Comparison of ENCODE assay signal across 8 cellular contexts in the genomic region with DNA sequence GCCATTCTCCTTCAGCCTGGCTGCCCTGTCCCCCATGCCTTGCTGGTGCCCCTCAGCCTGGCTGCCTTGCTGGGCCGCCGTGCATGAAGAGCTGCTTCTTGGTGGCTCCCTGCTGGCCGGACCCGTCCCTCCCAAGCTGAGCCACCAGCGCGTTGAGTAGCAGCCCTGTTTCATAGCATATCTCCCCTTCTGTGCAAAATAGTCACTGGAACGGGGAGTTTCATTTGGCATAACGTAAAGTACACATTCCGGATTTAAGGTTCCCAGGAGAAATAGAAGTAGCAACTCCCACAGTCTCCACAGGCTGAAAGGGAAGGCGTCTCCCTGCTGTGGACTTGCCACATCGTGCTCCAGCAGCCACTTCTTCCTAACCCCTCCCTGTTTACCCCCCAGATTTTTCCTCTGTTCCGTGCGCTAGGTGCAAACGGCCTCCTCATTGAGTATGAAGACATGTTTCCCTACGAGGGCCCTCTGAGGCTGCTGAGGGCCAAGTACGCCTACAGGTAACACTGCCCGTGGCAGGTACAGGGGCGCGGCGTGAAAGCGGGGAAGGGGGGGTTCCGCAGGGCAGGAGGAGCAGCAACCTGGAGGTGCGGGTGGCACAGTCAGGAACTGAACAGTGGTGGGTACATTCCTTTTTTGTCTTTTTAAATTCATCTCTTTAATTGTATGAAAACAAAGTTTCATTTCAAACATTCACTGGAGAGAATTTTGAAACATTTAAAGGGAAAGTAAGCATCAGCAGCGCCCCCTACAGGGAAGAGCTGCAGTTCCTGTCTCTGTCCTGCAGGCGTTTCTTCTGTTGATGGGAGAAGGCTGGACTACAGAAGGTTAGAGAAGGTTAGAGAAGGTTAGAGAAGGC. TPM values are rescaled to one million over a fixed set of nuclear protein-coding genes. Genes with fewer than 3 reads are reported as not detected.
DNase-seq lines count a peak whose midpoint lies in the region; ATAC-seq, FAIRE-seq and TF ChIP-seq lines count a peak whose summit lies in the region.

No MANE protein-coding gene starts in this region.

- H3F3A ChIP-seq in GM23248 (ENCODE audit: insufficient read depth): no peaks in the 10 kb centered on the region

- no peaks in the 10 kb centered on the region for H3K79me2 ChIP-seq in GM23248 (ENCODE audit: insufficient read depth)

- DNase-seq in AG08395 (ENCODE audit: low spot score) (peak; percentile 61), GM23248 (peak; percentile 66), SK-MEL-5 (ENCODE audit: low read depth, low spot score) (peak; percentile 45), adipocyte (ENCODE audit: low read depth) (peak; percentile 57), kidney tubule cell (ENCODE audit: low spot score) (peak; percentile 43), GM12892 (ENCODE audit: insufficient read length) (no peak), Ammon's horn (ENCODE audit: low spot score) (no peak)
- no peak for DNase-seq in stimulated activated naive B cell treated with anti-CD40 and anti-IgM and Interleukin-4, amounts not matched to agents 10 μg/mL and 1 μg/mL and 100 μg/mL, for 72 hours

- H3K4me1 ChIP-seq in GM23248 (ENCODE audit: insufficient read depth) (peaks cover 6% of the 10 kb centered on the region; the same call in 1 of the 2 replicates), adipocyte (ENCODE audit: control insufficient read depth, insufficient read depth, low read length) (peaks cover 20% of the 10 kb centered on the region)

- no peaks in the 10 kb centered on the region for H3K27me3 Mint-ChIP-seq in stimulated activated naive B cell treated with anti-CD40 and anti-IgM and Interleukin-4, amounts not matched to agents 10 μg/mL and 1 μg/mL and 100 μg/mL, for 72 hours

- peak overlapping the region in 1 of 2 donors; percentile 11 for H3K4me3 Mint-ChIP-seq in stimulated activated naive B cell treated with anti-CD40 and anti-IgM and Interleukin-4, amounts not matched to agents 10 μg/mL and 1 μg/mL and 100 μg/mL, for 72 hours

- no peak for FAIRE-seq in GM12892 (lab: Jason Lieb, UNC)

- ATAC-seq in stimulated activated naive B cell treated with anti-CD40 and anti-IgM and Interleukin-4, amounts not matched to agents 10 μg/mL and 1 μg/mL and 100 μg/mL, for 72 hours (replicated peaks): peak; percentile 73 to 78

- no peak overlapping the region for H3K27ac Mint-ChIP-seq in stimulated activated naive B cell treated with anti-CD40 and anti-IgM and Interleukin-4, amounts not matched to agents 10 μg/mL and 1 μg/mL and 100 μg/mL, for 72 hours

- H3K36me3 ChIP-seq in GM23248 (ENCODE audit: low read depth): no peaks in the 10 kb centered on the region
- no peaks in the 10 kb centered on the region for H3K36me3 ChIP-seq in adipocyte (ENCODE audit: control insufficient read depth, insufficient read depth, low read length, severe bottlenecking)

- H3K27ac ChIP-seq in GM23248: no peak overlapping the region

- H3K9ac ChIP-seq in GM23248: no peak overlapping the region
- H3K9ac ChIP-seq in adipocyte (ENCODE audit: low read length): peak overlapping the region; percentile 73

- WGBS in GM23248 (ENCODE audit: low coverage in 1 of 2, low lambda C conversion rate in 2 of 2, missing lambda C conversion rate in 2 of 2), 2 experiments: 72 to 74% methylated on average over 25 of the region's 25 CpGs

- no peak overlapping the region for H3K4me2 ChIP-seq in GM23248 (ENCODE audit: unreplicated experiment)

- H3K9me3 ChIP-seq in GM23248 (ENCODE audit: low read depth): no peaks in the 10 kb centered on the region
- H3K9me3 ChIP-seq in adipocyte (ENCODE audit: control insufficient read depth, low read length): peaks cover 4% of the 10 kb centered on the region

- H3K4me3 ChIP-seq in GM23248 (no peak overlapping the region), adipocyte (ENCODE audit: low read length) (peak overlapping the region; percentile 71)

- H3K27me3 ChIP-seq in GM23248 (replicated peaks; ENCODE audit: insufficient read depth): no peaks in the 10 kb centered on the region
- no peaks in the 10 kb centered on the region for H3K27me3 ChIP-seq in adipocyte (replicated peaks; ENCODE audit: control insufficient read depth, insufficient read depth, low read length)

- H4K20me1 ChIP-seq in GM23248 (ENCODE audit: insufficient read depth): no peaks in the 10 kb centered on the region

- H3K9me2 ChIP-seq in GM23248 (ENCODE audit: insufficient read depth): no peaks in the 10 kb centered on the region

- no peak for TF ChIP-seq POLR2A in GM12892 (IDR thresholded peaks at IDR 0.05; ENCODE audit: low read depth, low read length)

- H2AFZ ChIP-seq in GM23248: no peak overlapping the region

- H3K4me1 Mint-ChIP-seq in stimulated activated naive B cell treated with anti-CD40 and anti-IgM and Interleukin-4, amounts not matched to agents 10 μg/mL and 1 μg/mL and 100 μg/mL, for 72 hours: peaks cover 17 to 43% of the 10 kb centered on the region in 2 donors

- H3K9me3 Mint-ChIP-seq in stimulated activated naive B cell treated with anti-CD40 and anti-IgM and Interleukin-4, amounts not matched to agents 10 μg/mL and 1 μg/mL and 100 μg/mL, for 72 hours: no peaks in the 10 kb centered on the region

- peaks cover 40 to 62% of the 10 kb centered on the region in 2 donors for H3K36me3 Mint-ChIP-seq in stimulated activated naive B cell treated with anti-CD40 and anti-IgM and Interleukin-4, amounts not matched to agents 10 μg/mL and 1 μg/mL and 100 μg/mL, for 72 hours

- in situ Hi-C loops in GM23248 (cut with MboI): no loop called here
- in situ Hi-C loops in SK-MEL-5 (cut with HindIII; ENCODE audit: low pct_unique_long_range_greater_than_20kb, low sequenced_read_pairs): no loop called here

RNA-seq across cellular contexts. Expression of gene OGFOD3, which starts 5.8 kb away (rescaled TPM):
- total RNA-seq in GM23248 (2014; rRNA removed; shearing (Covaris generic)): 34.1 and 44.7 TPM in 2 replicates
- 38.1 and 43.6 TPM in 2 replicates for polyA plus RNA-seq in GM23248 (2016; fragmentation: Nextera tagmentation; extraction: Ambion mirVana)
- total RNA-seq in SK-MEL-5 (2014; rRNA removed; shearing (Covaris generic)): 29.3 and 30.0 TPM in 2 replicates
- polyA plus RNA-seq in SK-MEL-5 (2015; cell fraction: cytosol; rRNA removed): 92.7 and 129 TPM in 2 replicates
- 20.1 and 30.9 TPM in 2 replicates for polyA plus RNA-seq in SK-MEL-5 (2015; cell fraction: nucleus; rRNA removed)
- polyA plus RNA-seq in GM12892 (2012; ENCODE audit: missing spikeins): 9.3 TPM

RNA-seq across cellular contexts. Expression of gene HEXD, which starts 6.1 kb away (rescaled TPM):
- total RNA-seq in GM23248 (2014; rRNA removed; shearing (Covaris generic)): 5.9 and 9.7 TPM in 2 replicates
- polyA plus RNA-seq in GM23248 (2016; fragmentation: Nextera tagmentation; extraction: Ambion mirVana): 4.1 and 5.7 TPM in 2 replicates
- 4.4 and 7.9 TPM in 2 replicates for total RNA-seq in SK-MEL-5 (2014; rRNA removed; shearing (Covaris generic))
- polyA plus RNA-seq in SK-MEL-5 (2015; cell fraction: cytosol; rRNA removed): 7.6 and 9.3 TPM in 2 replicates
- polyA plus RNA-seq in SK-MEL-5 (2015; cell fraction: nucleus; rRNA removed): 126 and 129 TPM in 2 replicates
- polyA plus RNA-seq in GM12892 (2012; ENCODE audit: missing spikeins): 10.8 TPM

RNA-seq across cellular contexts. Expression of gene CYBC1, which starts 26.3 kb away (rescaled TPM):
- total RNA-seq in GM23248 (2014; rRNA removed; shearing (Covaris generic)): 66.5 and 93.6 TPM in 2 replicates
- polyA plus RNA-seq in GM23248 (2016; fragmentation: Nextera tagmentation; extraction: Ambion mirVana): 54.0 and 58.3 TPM in 2 replicates
- 27.3 and 30.3 TPM in 2 replicates for total RNA-seq in SK-MEL-5 (2014; rRNA removed; shearing (Covaris generic))
- 63.5 and 67.0 TPM in 2 replicates for polyA plus RNA-seq in SK-MEL-5 (2015; cell fraction: cytosol; rRNA removed)
- 176 and 209 TPM in 2 replicates for polyA plus RNA-seq in SK-MEL-5 (2015; cell fraction: nucleus; rRNA removed)
- 151 TPM for polyA plus RNA-seq in GM12892 (2012; ENCODE audit: missing spikeins)

RNA-seq across cellular contexts. Expression of gene NARF, which starts 34.3 kb away (rescaled TPM):
- 55.2 and 69.0 TPM in 2 replicates for total RNA-seq in GM23248 (2014; rRNA removed; shearing (Covaris generic))
- 67.2 and 70.2 TPM in 2 replicates for polyA plus RNA-seq in GM23248 (2016; fragmentation: Nextera tagmentation; extraction: Ambion mirVana)
- 49.9 and 55.4 TPM in 2 replicates for total RNA-seq in SK-MEL-5 (2014; rRNA removed; shearing (Covaris generic))
- polyA plus RNA-seq in SK-MEL-5 (2015; cell fraction: cytosol; rRNA removed): 32.5 and 39.6 TPM in 2 replicates
- 109 and 116 TPM in 2 replicates for polyA plus RNA-seq in SK-MEL-5 (2015; cell fraction: nucleus; rRNA removed)
- polyA plus RNA-seq in GM12892 (2012; ENCODE audit: missing spikeins): 130 TPM

RNA-seq across cellular contexts. Expression of gene UTS2R, which starts 52.7 kb away (rescaled TPM):
- not detected in 2 replicates for total RNA-seq in GM23248 (2014; rRNA removed; shearing (Covaris generic))
- not detected in 2 replicates for polyA plus RNA-seq in GM23248 (2016; fragmentation: Nextera tagmentation; extraction: Ambion mirVana)
- total RNA-seq in SK-MEL-5 (2014; rRNA removed; shearing (Covaris generic)): not detected in 2 replicates
- polyA plus RNA-seq in SK-MEL-5 (2015; cell fraction: cytosol; rRNA removed): not detected in 2 replicates
- not detected in 2 replicates for polyA plus RNA-seq in SK-MEL-5 (2015; cell fraction: nucleus; rRNA removed)
- polyA plus RNA-seq in GM12892 (2012; ENCODE audit: missing spikeins): not detected

Comparison
In these comparisons a context has a peak if more than half of its experiments do, and no peak if none do; other contexts are left out.
1. DNase-seq: peak in AG08395 (single experiment), GM23248 (single experiment), SK-MEL-5 (single experiment), adipocyte (single experiment) and kidney tubule cell (single experiment); none in stimulated activated naive B cell treated with anti-CD40 and anti-IgM and Interleukin-4, amounts not matched to agents 10 μg/mL and 1 μg/mL and 100 μg/mL, for 72 hours (single experiment), GM12892 (single experiment) and Ammon's horn (single experiment).